1 cellular context compared by ENCODE assay signal in the genomic region with DNA sequence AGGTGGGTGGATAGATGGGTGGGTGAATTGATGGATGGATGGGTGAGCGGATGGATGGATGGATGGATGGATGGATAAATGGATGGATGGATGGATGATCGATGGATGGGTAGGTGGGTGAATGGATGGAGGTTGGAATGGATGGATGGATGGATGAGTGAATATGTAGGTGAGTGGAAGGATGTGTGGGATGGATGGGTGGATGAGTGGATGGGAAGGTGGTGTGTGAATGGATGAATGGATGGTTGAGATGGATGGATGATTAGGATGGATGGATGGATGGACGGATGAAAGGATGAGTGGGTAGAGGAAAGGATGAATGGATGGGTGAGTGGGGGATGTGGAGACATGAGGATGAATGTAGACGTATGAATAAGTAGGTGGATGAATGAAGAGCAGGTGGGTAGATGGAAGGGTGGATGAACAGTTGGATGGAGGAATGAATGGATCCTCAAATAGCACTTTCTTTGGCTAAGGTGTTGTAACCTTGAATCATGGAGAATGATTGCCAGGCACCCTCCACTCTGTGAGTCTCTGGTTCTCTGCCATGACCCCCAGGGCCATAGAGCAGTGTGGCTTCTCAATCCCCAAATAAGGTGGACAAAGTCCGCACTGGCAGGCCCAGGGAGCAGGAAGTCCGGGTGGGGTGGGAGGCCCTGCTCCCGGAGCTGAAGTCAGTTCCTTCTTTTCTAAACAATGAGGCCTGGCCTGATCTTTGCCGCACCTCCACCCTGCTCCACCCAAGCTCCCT.
TF ChIP-seq lines count a peak whose summit lies in the region.

No MANE protein-coding gene starts in this region.

TF ChIP-seq in endothelial cell of umbilical vein, 7 proteins besides CTCF, POLR2A, EP300 and RAD21:
- no peak for TF ChIP-seq GATA2 (IDR thresholded peaks at IDR 0.05; ENCODE audit: insufficient read depth, insufficient read length, low read depth, low read length)
- TF ChIP-seq FOS (IDR thresholded peaks at IDR 0.05; ENCODE audit: borderline replicate concordance, insufficient read depth, low read length): no peak
- TF ChIP-seq, protein P1, sequence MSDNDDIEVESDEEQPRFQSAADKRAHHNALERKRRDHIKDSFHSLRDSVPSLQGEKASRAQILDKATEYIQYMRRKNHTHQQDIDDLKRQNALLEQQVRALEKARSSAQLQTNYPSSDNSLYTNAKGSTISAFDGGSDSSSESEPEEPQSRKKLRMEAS (IDR thresholded peaks at IDR 0.05; ENCODE audit: insufficient read depth, insufficient read length): no peak
